ENCODE assay signal across 8 cellular contexts in the genomic region with DNA sequence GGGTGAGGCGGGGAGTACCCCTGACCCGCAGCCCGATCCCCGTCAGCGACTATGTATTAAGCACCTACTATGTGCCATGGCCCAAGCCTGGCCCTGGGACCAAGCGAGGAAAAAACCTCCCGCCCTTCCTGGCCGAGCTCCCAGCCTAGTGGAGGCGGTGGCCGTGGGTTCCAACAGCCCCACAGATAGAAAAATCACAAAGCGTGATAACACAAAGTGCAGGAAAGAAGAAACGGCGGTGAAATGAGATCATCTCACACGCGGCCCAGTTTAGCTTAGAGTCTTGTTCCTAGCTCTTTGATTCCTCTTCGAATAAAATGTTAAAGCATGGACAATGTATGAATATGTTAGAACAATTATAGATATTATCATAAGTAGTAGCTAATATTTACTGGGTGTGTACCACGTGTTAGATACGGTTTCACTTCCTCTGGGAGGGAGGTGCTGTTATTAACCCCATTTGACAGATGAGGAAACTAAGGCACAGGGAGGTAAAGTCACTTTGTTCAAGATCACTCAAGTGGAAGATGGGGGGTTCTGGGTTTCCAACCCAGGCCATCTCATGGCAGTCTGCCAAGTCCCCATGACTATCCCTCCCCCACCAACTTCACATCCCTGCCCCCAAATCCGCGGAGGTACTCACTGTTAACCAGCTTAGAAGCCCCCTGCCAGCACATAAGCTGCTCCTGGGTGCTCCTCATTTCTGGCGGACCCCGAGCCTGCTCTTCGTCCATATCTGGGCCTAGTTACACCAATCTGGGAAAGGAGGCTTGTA. TPM values are rescaled to one million over a fixed set of nuclear protein-coding genes. Genes with fewer than 3 reads are reported as not detected.
DNase-seq lines count a peak whose midpoint lies in the region; ATAC-seq and TF ChIP-seq lines count a peak whose summit lies in the region.

No MANE protein-coding gene starts in this region.

- peak; percentile 83 for DNase-seq in NCI-H2227 (lab: John Stamatoyannopoulos, UW; ENCODE audit: unreplicated experiment)
- no peak for DNase-seq in GM20000 (ENCODE audit: low spot score)
- no peak for DNase-seq in UCSD-AML1 (lab: John Stamatoyannopoulos, UW; ENCODE audit: unreplicated experiment)
- DNase-seq in left lung = no peak
- DNase-seq in LoVo (ENCODE audit: low spot score) = no peak

- TF ChIP-seq CTCF in GM20000 (IDR thresholded peaks at IDR 0.05; ENCODE audit: extremely low read depth, missing control alignments) (no peak), left lung (IDR thresholded peaks at IDR 0.05) (peak in 1 of 2 donors; percentile 4)

- peak; percentile 15 for ATAC-seq in GM19463 (IDR thresholded peaks at IDR 0.05; ENCODE audit: unreplicated experiment)
- no peak for ATAC-seq in left lung

- intact Hi-C loops in left lung (cut with DNase I) = no loop called here

- H3K36me3 ChIP-seq in rectal smooth muscle tissue (ENCODE audit: control insufficient read depth, insufficient read depth, low read length) (no peaks in the 10 kb centered on the region), left lung (no peaks in the 10 kb centered on the region)

- H3K4me3 ChIP-seq in rectal smooth muscle tissue (ENCODE audit: low read length) (peak overlapping the region; percentile 48), left lung (no peak overlapping the region)

- H3K27ac ChIP-seq in cingulate gyrus (ENCODE audit: low read depth, low read length) = peak overlapping the region; percentile 54
- no peak overlapping the region for H3K27ac ChIP-seq in rectal smooth muscle tissue (ENCODE audit: low read depth, low read length)
- H3K27ac ChIP-seq in left lung = no peak overlapping the region

- no peaks in the 10 kb centered on the region for H3K9me3 ChIP-seq in left lung

- H3K4me1 ChIP-seq in rectal smooth muscle tissue (ENCODE audit: control insufficient read depth, insufficient read depth, low read length) (no peaks in the 10 kb centered on the region), left lung (peaks cover 13 to 45% of the 10 kb centered on the region in 2 donors)

- H3K9ac ChIP-seq in rectal smooth muscle tissue (ENCODE audit: low read length) = no peak overlapping the region

- H3K27me3 ChIP-seq in rectal smooth muscle tissue (ENCODE audit: control insufficient read depth, insufficient read depth, low read length) = peaks cover 5% of the 10 kb centered on the region
- H3K27me3 ChIP-seq in left lung = peaks cover 0 to 73% of the 10 kb centered on the region in 2 donors

RNA-seq across cellular contexts. Expression of a gene that starts 1.2 kb away (rescaled TPM):
- not detected for total RNA-seq in left lung

RNA-seq across cellular contexts. Expression of a gene that starts 3.2 kb away (rescaled TPM):
- total RNA-seq in left lung = 10 to 100 TPM; 20.1 to 24.0 TPM

RNA-seq across cellular contexts. Expression of a gene that starts 7.0 kb away (rescaled TPM):
- total RNA-seq in left lung = 1 to 10 TPM; 1.8 to 2.5 TPM

RNA-seq across cellular contexts. Expression of a gene that starts 12.7 kb away (rescaled TPM):
- 100 to 1,000 TPM; 111 to 123 TPM for total RNA-seq in left lung

RNA-seq across cellular contexts. Expression of a gene that starts 26.2 kb away (rescaled TPM):
- 100 to 1,000 TPM in 1 of 2 donors, 10 to 100 TPM in 1; 88.4 to 207 TPM for total RNA-seq in left lung
